12 cellular contexts compared by ENCODE assay signal in the genomic region with DNA sequence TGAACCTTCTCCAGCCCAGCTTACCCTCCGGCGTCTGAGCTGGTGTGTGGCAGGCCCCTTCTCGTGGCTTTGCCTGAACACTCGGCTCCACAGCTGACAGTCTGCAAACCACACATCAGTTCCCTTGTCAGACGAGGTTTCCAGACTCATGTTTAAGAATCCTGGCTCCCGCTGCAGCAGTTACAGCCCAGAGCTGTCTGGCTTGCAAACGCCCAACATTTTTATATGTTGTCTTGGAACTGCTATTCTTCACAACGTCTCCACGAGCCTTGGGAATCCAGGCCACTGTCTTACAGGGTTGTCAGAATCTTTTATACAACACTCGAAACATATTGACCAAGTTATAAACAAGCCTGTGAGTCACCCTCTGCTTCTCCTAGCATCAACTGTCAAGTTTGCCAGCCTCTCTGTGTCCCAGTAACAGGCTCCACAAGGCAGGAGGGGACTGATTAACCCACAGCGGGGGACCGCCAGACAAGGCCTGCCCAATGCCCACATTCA.
A peak's percentile ranks its signal among the peaks of the same experiment; 100 is the strongest.
DNase-seq lines count a peak whose midpoint lies in the region; ATAC-seq, FAIRE-seq and TF ChIP-seq lines count a peak whose summit lies in the region.
"Had no signal": no experiment of that assay in that cellular context is flagged by ENCODE, and none has a peak within 500 bp of the region (broad histone marks: within the 10 kb centered on the region; RNA-seq: fewer than 3 reads in every experiment).

No MANE protein-coding gene starts in this region.

- H2AFZ ChIP-seq in HepG2 (ENCODE audit: low read length): no peak overlapping the region

- peaks cover 52% of the 10 kb centered on the region for H4K20me1 ChIP-seq in HepG2 (ENCODE audit: insufficient read depth, low read length)

- H3K27ac ChIP-seq in body of pancreas: peak overlapping the region in 3 of 4 donors; percentile 9 to 52 (median 26)
- peak overlapping the region; percentile 25 for H3K27ac ChIP-seq in HepG2 (ENCODE audit: extremely low read length, insufficient read depth, low read length)
- peak overlapping the region; percentile 3 for H3K27ac ChIP-seq in suprapubic skin
- H3K27ac ChIP-seq in mesendoderm (ENCODE audit: low read depth, low read length): no peak overlapping the region
- H3K27ac ChIP-seq: HL-60 had no signal

- no peak overlapping the region for H3K4ac ChIP-seq in mesendoderm (ENCODE audit: low read depth, low read length)

- H3K79me2 ChIP-seq in HepG2 (ENCODE audit: insufficient read depth, low read length) (peaks cover 94% of the 10 kb centered on the region), mesendoderm (ENCODE audit: control insufficient read depth, insufficient read depth, low read length) (no peaks in the 10 kb centered on the region)

- H3K18ac ChIP-seq in mesendoderm (ENCODE audit: low read length): no peak overlapping the region

- H3K9ac ChIP-seq in HepG2 (ENCODE audit: insufficient read depth, low read depth, low read length) (no peak overlapping the region), mesendoderm (ENCODE audit: low read length) (no peak overlapping the region)

- H3K23ac ChIP-seq in mesendoderm (ENCODE audit: low read length): no peak overlapping the region

- no peak for TF ChIP-seq EP300 in HepG2 (IDR thresholded peaks at IDR 0.05; ENCODE audit: low read depth in 2 of 2, low read length in 2 of 2)
- no peak for TF ChIP-seq EP300 in HepG2 (CRISPR knock-in tag; IDR thresholded peaks at IDR 0.05; ENCODE audit: borderline replicate concordance)
- TF ChIP-seq EP300 in suprapubic skin (IDR thresholded peaks at IDR 0.05): no peak

- H4K8ac ChIP-seq in mesendoderm (ENCODE audit: low read depth, low read length): no peak overlapping the region

- H3K4me3 ChIP-seq in body of pancreas (no peak overlapping the region), HepG2 (replicated peaks in 1 of 3; ENCODE audit: insufficient read depth in 1 of 3, low read depth in 2 of 3, low read length in 3 of 3) (no peak overlapping the region), suprapubic skin (no peak overlapping the region), mesendoderm (ENCODE audit: low read length) (no peak overlapping the region)

- DNase-seq in LHCN-M2 (ENCODE audit: low read depth) (peak; percentile 74), body of pancreas (peak in 2 of 4 donors; percentile 36 to 50), HepG2 (ENCODE audit: low spot score) (no peak), suprapubic skin (ENCODE audit: low spot score in 2 of 2) (no peak), mesendoderm (no peak)
- DNase-seq in activated T-cell treated with anti-CD3 and anti-CD28 coated beads, Interleukin-2, amount 50 U/mL, for 48 hours: no peak
- DNase-seq: activated CD8-positive, alpha-beta T cell treated with anti-CD3 and anti-CD28 coated beads for 36 hours; NCI-H524 treated with DMSO at 0.1 percent for 48 hours had no signal

- H3K4me2 ChIP-seq in HepG2 (ENCODE audit: low read depth, low read length) (no peak overlapping the region), mesendoderm (ENCODE audit: low read length) (no peak overlapping the region)

- H2BK15ac ChIP-seq in mesendoderm (replicated peaks; ENCODE audit: low read depth): no peak overlapping the region

- no peak overlapping the region for H2AK5ac ChIP-seq in mesendoderm (ENCODE audit: low read length)

- WGBS in body of pancreas, 2 donors: 42 to 54% methylated on average over 12 of the region's 12 CpGs
- WGBS in HepG2 (ENCODE audit: low lambda C conversion rate): 70% methylated on average over 10 of the region's 12 CpGs
- WGBS in suprapubic skin: 29% methylated on average over 12 of the region's 12 CpGs
- no CpG with 5 or more reads among the region's 12 CpGs for WGBS in mesendoderm (ENCODE audit: extremely low coverage, insufficient coverage, low lambda C conversion rate)

- no peak overlapping the region for H2BK120ac ChIP-seq in mesendoderm (ENCODE audit: low read depth, low read length)

- TF ChIP-seq POLR2A in body of pancreas (IDR thresholded peaks at IDR 0.05): no peak
- TF ChIP-seq POLR2A in HepG2 (IDR thresholded peaks at IDR 0.05; ENCODE audit: insufficient read depth in 1 of 2, low read depth in 2 of 2, low read length in 2 of 2): no peak
- TF ChIP-seq POLR2A in suprapubic skin (IDR thresholded peaks at IDR 0.05): no peak

- no peaks in the 10 kb centered on the region for H3K36me3 ChIP-seq in body of pancreas (replicated peaks in 1 of 2; ENCODE audit: insufficient read depth in 1 of 2, low read depth in 2 of 2)
- peaks cover 18 to 63% of the 10 kb centered on the region in 2 experiments for H3K36me3 ChIP-seq in HepG2 (replicated peaks in 1 of 2; ENCODE audit: control insufficient read depth in 1 of 2, insufficient read depth in 2 of 2, low read length in 2 of 2)
- H3K36me3 ChIP-seq in suprapubic skin: no peaks in the 10 kb centered on the region
- no peaks in the 10 kb centered on the region for H3K36me3 ChIP-seq in mesendoderm (ENCODE audit: control insufficient read depth, insufficient read depth, low read length)

- intact Hi-C loops in body of pancreas (cut with DNase I): no loop called here
- intact Hi-C loops in HepG2 (cut with micrococcal nuclease; ENCODE audit: unreplicated experiment): loop anchor here (5.0 kb wide), 1 partner anchor 36 kb away; no protein-coding TSS in a partner anchor

- ATAC-seq in body of pancreas (peak; percentile 39), HepG2 (peak; percentile 25; the same call in 1 of the 3 replicates), HG02571 (IDR thresholded peaks at IDR 0.05; ENCODE audit: unreplicated experiment) (no peak), GM19467 (IDR thresholded peaks at IDR 0.05; ENCODE audit: unreplicated experiment) (no peak)
- ATAC-seq: activated CD8-positive, alpha-beta T cell treated with anti-CD3 and anti-CD28 coated beads for 36 hours had no signal

- no peak for TF ChIP-seq CTCF in body of pancreas (IDR thresholded peaks at IDR 0.05)
- no peak for TF ChIP-seq CTCF in HepG2 (CRISPR knock-in tag; IDR thresholded peaks at IDR 0.05)
- no peak for TF ChIP-seq CTCF in suprapubic skin (IDR thresholded peaks at IDR 0.05)

- H3K27me3 ChIP-seq in body of pancreas (no peaks in the 10 kb centered on the region), HepG2 (ENCODE audit: control insufficient read depth in 1 of 2, insufficient read depth in 2 of 2, low read length in 2 of 2) (no peaks in the 10 kb centered on the region), suprapubic skin (no peaks in the 10 kb centered on the region), mesendoderm (ENCODE audit: insufficient read depth, low read length, poor library complexity) (no peaks in the 10 kb centered on the region)

- H4K5ac ChIP-seq in mesendoderm (ENCODE audit: low read length): no peak overlapping the region

- H3K4me1 ChIP-seq in body of pancreas (peaks cover 48% of the 10 kb centered on the region), HepG2 (ENCODE audit: insufficient read depth, low read length) (peaks cover 79% of the 10 kb centered on the region), suprapubic skin (peaks cover 17% of the 10 kb centered on the region), mesendoderm (ENCODE audit: control insufficient read depth, low read depth, low read length) (peaks cover 5% of the 10 kb centered on the region)

- POLR2A ChIA-PET in HepG2 (lab: Yijun Ruan, JAX): interaction anchor here (1.1 to 1.4 kb wide), 3 partner anchors 25 to 39 kb away, joined by 3 to 5 read pairs (median 5); no protein-coding TSS in a partner anchor

- BruUV-seq in HepG2 (replicated peaks; lab: Mats Ljungman, UMichigan): no TSS peak

- FAIRE-seq in HepG2 (lab: Jason Lieb, UNC): no peak
- FAIRE-seq: colon had no signal

- CTCF ChIA-PET in HepG2 (lab: Yijun Ruan, JAX; ENCODE audit: low intra/inter-chr PET ratio, low total read pairs): no interaction called here

- no peaks in the 10 kb centered on the region for H3K79me1 ChIP-seq in mesendoderm (ENCODE audit: low read length)

- H3K9me3 ChIP-seq in body of pancreas (no peaks in the 10 kb centered on the region), HepG2 (ENCODE audit: low read length) (no peaks in the 10 kb centered on the region), suprapubic skin (no peaks in the 10 kb centered on the region)

- H2BK5ac ChIP-seq in mesendoderm (ENCODE audit: low read length): no peak overlapping the region

- H3K56ac ChIP-seq in mesendoderm (ENCODE audit: low read length): no peak overlapping the region

- TF ChIP-seq RAD21 in HepG2 (CRISPR knock-in tag; IDR thresholded peaks at IDR 0.05): no peak

- in situ Hi-C loops in HepG2 (cut with HindIII; ENCODE audit: extremely low pct_ligation_motif_present, low pct_unique_long_range_greater_than_20kb): no loop called here

TF ChIP-seq in HepG2, 621 proteins besides CTCF, POLR2A, EP300 and RAD21 (continues in another document):
- TF ChIP-seq TCF7 (IDR thresholded peaks at IDR 0.05; ENCODE audit: low read depth): no peak
- no peak for TF ChIP-seq JUND (CRISPR knock-in tag; IDR thresholded peaks at IDR 0.05)
- no peak for TF ChIP-seq ARNTL (CRISPR knock-in tag; IDR thresholded peaks at IDR 0.05)
- TF ChIP-seq XRCC5 (optimal IDR thresholded peaks at IDR 0.05; ENCODE audit: low read length): no peak
- no peak for TF ChIP-seq ZNF337 (CRISPR knock-in tag; IDR thresholded peaks at IDR 0.05; ENCODE audit: borderline replicate concordance, low read depth)
- 0 out of 2 replicates have a peak, but pooled peaks have one; percentile 61 for TF ChIP-seq ZNF816 (CRISPR knock-in tag; IDR thresholded peaks at IDR 0.05; ENCODE audit: borderline replicate concordance)
- TF ChIP-seq, protein P1, sequence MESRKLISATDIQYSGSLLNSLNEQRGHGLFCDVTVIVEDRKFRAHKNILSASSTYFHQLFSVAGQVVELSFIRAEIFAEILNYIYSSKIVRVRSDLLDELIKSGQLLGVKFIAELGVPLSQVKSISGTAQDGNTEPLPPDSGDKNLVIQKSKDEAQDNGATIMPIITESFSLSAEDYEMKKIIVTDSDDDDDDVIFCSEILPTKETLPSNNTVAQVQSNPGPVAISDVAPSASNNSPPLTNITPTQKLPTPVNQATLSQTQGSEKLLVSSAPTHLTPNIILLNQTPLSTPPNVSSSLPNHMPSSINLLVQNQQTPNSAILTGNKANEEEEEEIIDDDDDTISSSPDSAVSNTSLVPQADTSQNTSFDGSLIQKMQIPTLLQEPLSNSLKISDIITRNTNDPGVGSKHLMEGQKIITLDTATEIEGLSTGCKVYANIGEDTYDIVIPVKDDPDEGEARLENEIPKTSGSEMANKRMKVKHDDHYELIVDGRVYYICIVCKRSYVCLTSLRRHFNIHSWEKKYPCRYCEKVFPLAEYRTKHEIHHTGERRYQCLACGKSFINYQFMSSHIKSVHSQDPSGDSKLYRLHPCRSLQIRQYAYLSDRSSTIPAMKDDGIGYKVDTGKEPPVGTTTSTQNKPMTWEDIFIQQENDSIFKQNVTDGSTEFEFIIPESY (CRISPR knock-in tag; IDR thresholded peaks at IDR 0.05): peak; percentile 84
- TF ChIP-seq MBD4 (IDR thresholded peaks at IDR 0.05; ENCODE audit: borderline replicate concordance, low read length): no peak

Comparison
In these comparisons a context has a peak if more than half of its experiments do, and no peak if none do; other contexts are left out.
1. ATAC-seq: peak in body of pancreas (single experiment) and HepG2 (single experiment); none in HG02571 (single experiment) and GM19467 (single experiment).